Comparison of ENCODE assay signal across 1 cellular context in the genomic region with DNA sequence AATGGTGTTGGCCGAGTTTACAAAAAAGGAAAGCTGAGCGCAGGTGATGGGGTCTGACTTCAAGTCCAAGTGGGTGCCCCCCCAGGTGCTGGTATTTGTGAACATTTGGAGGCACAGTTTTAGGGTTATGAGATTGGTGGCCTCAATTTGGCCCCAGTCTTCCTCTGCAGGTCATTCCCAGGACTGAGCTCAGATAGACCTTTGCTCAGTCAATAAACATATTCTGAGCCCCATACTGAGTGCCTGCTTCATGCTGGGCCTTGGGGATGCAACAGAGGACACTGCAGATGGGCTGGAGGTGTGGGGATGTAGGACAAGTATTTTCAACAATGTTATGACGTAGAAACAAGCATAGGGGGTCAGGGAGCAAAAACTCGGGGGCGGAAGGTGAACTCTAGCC.
TF ChIP-seq lines count a peak whose summit lies in the region.

No MANE protein-coding gene starts in this region.

TF ChIP-seq in HEK293, 187 proteins besides CTCF, POLR2A, EP300 and RAD21 (continued from another document):
- TF ChIP-seq, protein P1, sequence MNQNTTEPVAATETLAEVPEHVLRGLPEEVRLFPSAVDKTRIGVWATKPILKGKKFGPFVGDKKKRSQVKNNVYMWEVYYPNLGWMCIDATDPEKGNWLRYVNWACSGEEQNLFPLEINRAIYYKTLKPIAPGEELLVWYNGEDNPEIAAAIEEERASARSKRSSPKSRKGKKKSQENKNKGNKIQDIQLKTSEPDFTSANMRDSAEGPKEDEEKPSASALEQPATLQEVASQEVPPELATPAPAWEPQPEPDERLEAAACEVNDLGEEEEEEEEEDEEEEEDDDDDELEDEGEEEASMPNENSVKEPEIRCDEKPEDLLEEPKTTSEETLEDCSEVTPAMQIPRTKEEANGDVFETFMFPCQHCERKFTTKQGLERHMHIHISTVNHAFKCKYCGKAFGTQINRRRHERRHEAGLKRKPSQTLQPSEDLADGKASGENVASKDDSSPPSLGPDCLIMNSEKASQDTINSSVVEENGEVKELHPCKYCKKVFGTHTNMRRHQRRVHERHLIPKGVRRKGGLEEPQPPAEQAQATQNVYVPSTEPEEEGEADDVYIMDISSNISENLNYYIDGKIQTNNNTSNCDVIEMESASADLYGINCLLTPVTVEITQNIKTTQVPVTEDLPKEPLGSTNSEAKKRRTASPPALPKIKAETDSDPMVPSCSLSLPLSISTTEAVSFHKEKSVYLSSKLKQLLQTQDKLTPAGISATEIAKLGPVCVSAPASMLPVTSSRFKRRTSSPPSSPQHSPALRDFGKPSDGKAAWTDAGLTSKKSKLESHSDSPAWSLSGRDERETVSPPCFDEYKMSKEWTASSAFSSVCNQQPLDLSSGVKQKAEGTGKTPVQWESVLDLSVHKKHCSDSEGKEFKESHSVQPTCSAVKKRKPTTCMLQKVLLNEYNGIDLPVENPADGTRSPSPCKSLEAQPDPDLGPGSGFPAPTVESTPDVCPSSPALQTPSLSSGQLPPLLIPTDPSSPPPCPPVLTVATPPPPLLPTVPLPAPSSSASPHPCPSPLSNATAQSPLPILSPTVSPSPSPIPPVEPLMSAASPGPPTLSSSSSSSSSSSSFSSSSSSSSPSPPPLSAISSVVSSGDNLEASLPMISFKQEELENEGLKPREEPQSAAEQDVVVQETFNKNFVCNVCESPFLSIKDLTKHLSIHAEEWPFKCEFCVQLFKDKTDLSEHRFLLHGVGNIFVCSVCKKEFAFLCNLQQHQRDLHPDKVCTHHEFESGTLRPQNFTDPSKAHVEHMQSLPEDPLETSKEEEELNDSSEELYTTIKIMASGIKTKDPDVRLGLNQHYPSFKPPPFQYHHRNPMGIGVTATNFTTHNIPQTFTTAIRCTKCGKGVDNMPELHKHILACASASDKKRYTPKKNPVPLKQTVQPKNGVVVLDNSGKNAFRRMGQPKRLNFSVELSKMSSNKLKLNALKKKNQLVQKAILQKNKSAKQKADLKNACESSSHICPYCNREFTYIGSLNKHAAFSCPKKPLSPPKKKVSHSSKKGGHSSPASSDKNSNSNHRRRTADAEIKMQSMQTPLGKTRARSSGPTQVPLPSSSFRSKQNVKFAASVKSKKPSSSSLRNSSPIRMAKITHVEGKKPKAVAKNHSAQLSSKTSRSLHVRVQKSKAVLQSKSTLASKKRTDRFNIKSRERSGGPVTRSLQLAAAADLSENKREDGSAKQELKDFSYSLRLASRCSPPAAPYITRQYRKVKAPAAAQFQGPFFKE (tag by site-specific recombination; IDR thresholded peaks at IDR 0.05; ENCODE audit: borderline replicate concordance) = no peak
- TF ChIP-seq, protein P2, sequence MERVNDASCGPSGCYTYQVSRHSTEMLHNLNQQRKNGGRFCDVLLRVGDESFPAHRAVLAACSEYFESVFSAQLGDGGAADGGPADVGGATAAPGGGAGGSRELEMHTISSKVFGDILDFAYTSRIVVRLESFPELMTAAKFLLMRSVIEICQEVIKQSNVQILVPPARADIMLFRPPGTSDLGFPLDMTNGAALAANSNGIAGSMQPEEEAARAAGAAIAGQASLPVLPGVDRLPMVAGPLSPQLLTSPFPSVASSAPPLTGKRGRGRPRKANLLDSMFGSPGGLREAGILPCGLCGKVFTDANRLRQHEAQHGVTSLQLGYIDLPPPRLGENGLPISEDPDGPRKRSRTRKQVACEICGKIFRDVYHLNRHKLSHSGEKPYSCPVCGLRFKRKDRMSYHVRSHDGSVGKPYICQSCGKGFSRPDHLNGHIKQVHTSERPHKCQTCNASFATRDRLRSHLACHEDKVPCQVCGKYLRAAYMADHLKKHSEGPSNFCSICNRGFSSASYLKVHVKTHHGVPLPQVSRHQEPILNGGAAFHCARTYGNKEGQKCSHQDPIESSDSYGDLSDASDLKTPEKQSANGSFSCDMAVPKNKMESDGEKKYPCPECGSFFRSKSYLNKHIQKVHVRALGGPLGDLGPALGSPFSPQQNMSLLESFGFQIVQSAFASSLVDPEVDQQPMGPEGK (tag by site-specific recombination; IDR thresholded peaks at IDR 0.05) = no peak
- no peak for TF ChIP-seq ZNF155 (tag by site-specific recombination; IDR thresholded peaks at IDR 0.05)
- no peak for TF ChIP-seq ZNF214 (tag by site-specific recombination; IDR thresholded peaks at IDR 0.05; ENCODE audit: borderline replicate concordance)
- peak; percentile 16; the same call in 1 of the 2 replicates for TF ChIP-seq ZIC2 (tag by site-specific recombination; IDR thresholded peaks at IDR 0.05)
- no peak for TF ChIP-seq SCRT2 (tag by site-specific recombination; IDR thresholded peaks at IDR 0.05)
